8 cellular contexts compared by ENCODE assay signal in genomic region chr1:202164271-202165037, GRCh38. TPM values are rescaled to one million over a fixed set of nuclear protein-coding genes. Genes with fewer than 3 reads are reported as not detected.
DNase-seq lines count a peak whose midpoint lies in the region; ATAC-seq and FAIRE-seq lines count a peak whose summit lies in the region.

No MANE protein-coding gene starts in this region.

- ATAC-seq in GM19035 (IDR thresholded peaks at IDR 0.05; ENCODE audit: unreplicated experiment) (peak; percentile 60), HG03460 (IDR thresholded peaks at IDR 0.05; ENCODE audit: unreplicated experiment) (peak; percentile 50)

- H3K27ac ChIP-seq in small intestine (ENCODE audit: low read depth in 1 of 2, low read length in 1 of 2): no peak overlapping the region

- no peaks in the 10 kb centered on the region for H3K9me3 ChIP-seq in small intestine (ENCODE audit: control insufficient read depth, low read depth)

- H3K4me1 ChIP-seq in small intestine (ENCODE audit: control insufficient read depth in 2 of 2, insufficient read depth in 1 of 2, low read depth in 1 of 2, low read length in 1 of 2): peaks cover 0 to 2% of the 10 kb centered on the region in 2 donors

- H3K36me3 ChIP-seq in small intestine (ENCODE audit: control insufficient read depth in 2 of 2, insufficient read depth in 2 of 2, low read length in 2 of 2): no peaks in the 10 kb centered on the region

- H3K4me3 ChIP-seq in small intestine (ENCODE audit: low read depth in 1 of 2, low read length in 2 of 2): no peak overlapping the region

- H3K27me3 ChIP-seq in small intestine (ENCODE audit: control insufficient read depth in 2 of 2, insufficient read depth in 2 of 2, low read length in 2 of 2): no peaks in the 10 kb centered on the region

- WGBS in small intestine, 3 donors: 67 to 74% (median 73%) methylated on average over 11 of the region's 11 CpGs

- peak; percentile 47 for DNase-seq in activated T-cell treated with anti-CD3 and anti-CD28 coated beads for 48 hours (ENCODE audit: low read depth)
- DNase-seq in small intestine: peak; percentile 53
- DNase-seq in nucleus accumbens (lab: John Stamatoyannopoulos, UW): no peak
- DNase-seq in NOMO-1 treated with dmso at 0.1 percent for 144 hours (lab: John Stamatoyannopoulos, UW; ENCODE audit: unreplicated experiment): no peak
- no peak for DNase-seq in NCI-H146 (lab: John Stamatoyannopoulos, UW)
- no peak for DNase-seq in C1 segment of cervical spinal cord (lab: John Stamatoyannopoulos, UW)

- FAIRE-seq in small intestine (lab: Jason Lieb, UNC): no peak

RNA-seq across cellular contexts. Expression of gene PTPN7, which starts 4.1 kb away (rescaled TPM):
- polyA plus RNA-seq in small intestine: 1 to 10 TPM; 1.9 to 8.9 (median 2.5) TPM

RNA-seq across cellular contexts. Expression of gene ARL8A, which starts 19.9 kb away (rescaled TPM):
- polyA plus RNA-seq in small intestine: 10 to 100 TPM; 17.4 to 23.0 (median 22.2) TPM

RNA-seq across cellular contexts. Expression of gene LGR6, which starts 29.1 kb away (rescaled TPM):
- polyA plus RNA-seq in small intestine: 1 to 10 TPM in 1 of 3 donors, under 1 TPM in 1, not detected in 1; 0.27 to 1.0 TPM

RNA-seq across cellular contexts. Expression of gene GPR37L1, which starts 41.7 kb away (rescaled TPM):
- under 1 TPM in 2 of 3 donors, not detected in 1; 0.22 to 0.37 TPM for polyA plus RNA-seq in small intestine

Comparison
In these comparisons a context has a peak if more than half of its experiments do, and no peak if none do; other contexts are left out.
1. DNase-seq: peak in activated T-cell treated with anti-CD3 and anti-CD28 coated beads for 48 hours (single experiment) and small intestine (single experiment); none in nucleus accumbens (0 of 56), NOMO-1 treated with dmso at 0.1 percent for 144 hours (single experiment), NCI-H146 (single experiment) and C1 segment of cervical spinal cord (0 of 14).